ENCODE assay signal across 29 cellular contexts in genomic region chr5:11010811-11011210, GRCh38.
"Had no signal": no experiment of that assay in that cellular context is flagged by ENCODE, and none has a peak within 500 bp of the region (broad histone marks: within the 10 kb centered on the region; RNA-seq: fewer than 3 reads in every experiment).

No MANE protein-coding gene starts in this region.

- H3K36me3 Mint-ChIP-seq: memory B cell; mesothelial cell of epicardium; naive B cell; natural killer cell treated with Interleukin-12 subunit alpha and Interleukin-12 subunit beta and Interleukin-15 and Interleukin-18, amount 100 ng/mL, for 72 hours; stimulated activated memory B cell treated with anti-CD40 and anti-IgM and Interleukin-4, amounts not matched to agents 10 μg/mL and 1 μg/mL and 100 μg/mL, for 72 hours had no signal

- H3K27ac ChIP-seq: dorsolateral prefrontal cortex, gastrocnemius medialis, hepatocyte, left ventricle myocardium inferior, lower lobe of right lung, neural progenitor cell, parathyroid adenoma, sigmoid colon, spleen, testis, tibial artery, upper lobe of left lung, uterus had no signal

- H3K4me3 Mint-ChIP-seq: memory B cell; mesothelial cell of epicardium; naive B cell; natural killer cell treated with Interleukin-12 subunit alpha and Interleukin-12 subunit beta and Interleukin-15 and Interleukin-18, amount 100 ng/mL, for 72 hours; neural progenitor cell; stimulated activated memory B cell treated with anti-CD40 and anti-IgM and Interleukin-4, amounts not matched to agents 10 μg/mL and 1 μg/mL and 100 μg/mL, for 72 hours had no signal

- H3K9me3 ChIP-seq: gastrocnemius medialis, lower lobe of right lung, mucosa of descending colon, sigmoid colon, spleen, testis, tibial artery, upper lobe of left lung, uterus had no signal

- FAIRE-seq: colon, islet of Langerhans had no signal

- H3K9me3 Mint-ChIP-seq: memory B cell; natural killer cell treated with Interleukin-12 subunit alpha and Interleukin-12 subunit beta and Interleukin-15 and Interleukin-18, amount 100 ng/mL, for 72 hours; neural progenitor cell; stimulated activated memory B cell treated with anti-CD40 and anti-IgM and Interleukin-4, amounts not matched to agents 10 μg/mL and 1 μg/mL and 100 μg/mL, for 72 hours had no signal

- H3K27ac Mint-ChIP-seq: memory B cell; mesothelial cell of epicardium; naive B cell; natural killer cell treated with Interleukin-12 subunit alpha and Interleukin-12 subunit beta and Interleukin-15 and Interleukin-18, amount 100 ng/mL, for 72 hours; neural progenitor cell; progenitor cell of endocrine pancreas; stimulated activated memory B cell treated with anti-CD40 and anti-IgM and Interleukin-4, amounts not matched to agents 10 μg/mL and 1 μg/mL and 100 μg/mL, for 72 hours had no signal

- H3K27me3 ChIP-seq: dorsolateral prefrontal cortex, gastrocnemius medialis, hepatocyte, neural progenitor cell, sigmoid colon, spleen, testis, tibial artery, upper lobe of left lung, uterus had no signal

- ATAC-seq: gastrocnemius medialis; lower lobe of right lung; mucosa of descending colon; natural killer cell treated with Interleukin-12 subunit alpha and Interleukin-12 subunit beta and Interleukin-15 and Interleukin-18, amount 100 ng/mL, for 72 hours; stimulated activated memory B cell treated with anti-CD40 and anti-IgM and Interleukin-4, amounts not matched to agents 10 μg/mL and 1 μg/mL and 100 μg/mL, for 72 hours; stimulated activated naive CD8-positive, alpha-beta T cell treated with anti-CD3 and anti-CD28 coated beads, Interleukin-15, Interleukin-2, amounts not matched to agents 100 U/mL and 50 U/mL, for 24 hours had no signal

- DNase-seq: dorsolateral prefrontal cortex; effector CD4-positive, alpha-beta T cell; foreskin fibroblast; gastrocnemius medialis; head of caudate nucleus; left cardiac atrium; left ventricle myocardium inferior; lower lobe of right lung; mucosa of descending colon; naive B cell; sigmoid colon; spleen; stimulated activated CD4-positive, alpha-beta T cell treated with anti-CD3 and anti-CD28 coated beads, Interleukin-4, amount 100 ng/mL, for 4 hours; stimulated activated naive CD8-positive, alpha-beta T cell treated with anti-CD3 and anti-CD28 coated beads, Interleukin-15, Interleukin-2, amounts not matched to agents 100 U/mL and 50 U/mL, for 24 hours; substantia nigra; testis; tibial artery; upper lobe of left lung; uterus had no signal

- H3K4me1 Mint-ChIP-seq: memory B cell; naive B cell; neural progenitor cell; stimulated activated memory B cell treated with anti-CD40 and anti-IgM and Interleukin-4, amounts not matched to agents 10 μg/mL and 1 μg/mL and 100 μg/mL, for 72 hours had no signal

- H3K4me3 ChIP-seq: dorsolateral prefrontal cortex, gastrocnemius medialis, hepatocyte, left ventricle myocardium inferior, lower lobe of right lung, mucosa of descending colon, neural progenitor cell, sigmoid colon, spleen, testis, tibial artery, upper lobe of left lung, uterus had no signal

- H3K27me3 Mint-ChIP-seq: naive B cell had no signal

- H3K4me1 ChIP-seq: gastrocnemius medialis, lower lobe of right lung, parathyroid adenoma, sigmoid colon, spleen, testis, tibial artery, upper lobe of left lung, uterus had no signal

- H3K36me3 ChIP-seq: gastrocnemius medialis, left ventricle myocardium inferior, lower lobe of right lung, neural progenitor cell, sigmoid colon, spleen, tibial artery, upper lobe of left lung, uterus had no signal
